Comparison of ENCODE assay signal across 10 cellular contexts in genomic region chr1:11707621-11708276, GRCh38. TPM values are rescaled to one million over a fixed set of nuclear protein-coding genes. Genes with fewer than 3 reads are reported as not detected.
DNase-seq lines count a peak whose midpoint lies in the region; ATAC-seq and TF ChIP-seq lines count a peak whose summit lies in the region.
"Had no signal": no experiment of that assay in that cellular context is flagged by ENCODE, and none has a peak within 500 bp of the region (broad histone marks: within the 10 kb centered on the region; RNA-seq: fewer than 3 reads in every experiment).

No MANE protein-coding gene starts in this region.

- intact Hi-C loops in posterior vena cava (cut with DNase I), result no loop called here

- no peaks in the 10 kb centered on the region for H3K27me3 Mint-ChIP-seq in WTC11 (ENCODE audit: low read depth)

- peak; percentile 28 for DNase-seq in DMS53 treated with DMSO at 0.1 percent for 48 hours (lab: John Stamatoyannopoulos, UW; ENCODE audit: unreplicated experiment)
- peak; percentile 63 for DNase-seq in NCI-H146 (lab: John Stamatoyannopoulos, UW)
- no peak for DNase-seq in WTC11 (ENCODE audit: low spot score)
- DNase-seq in mucosa of gallbladder (ENCODE audit: low spot score), result peak; percentile 57
- no peak for DNase-seq in activated T-cell treated with anti-CD3 and anti-CD28 coated beads for 4 hours
- DNase-seq in posterior vena cava (ENCODE audit: low spot score), result no peak

- TF ChIP-seq CTCF in WTC11 (IDR thresholded peaks at IDR 0.05), result no peak

- POLR2A ChIA-PET in WTC11 (lab: Charles Lee), result interaction anchor here (1.0 to 1.9 kb wide), 5 partner anchors 10 to 44 kb away, joined by 3 to 6 read pairs (median 4); partner anchors contain the start of genes DRAXIN and FBXO6

- H3K4me3 Mint-ChIP-seq in WTC11, result no peak overlapping the region
- H3K4me3 Mint-ChIP-seq: stimulated activated memory B cell treated with anti-CD40 and anti-IgM and Interleukin-4, amounts not matched to agents 10 μg/mL and 1 μg/mL and 100 μg/mL, for 72 hours had no signal

- H3K9me3 Mint-ChIP-seq in WTC11, result no peaks in the 10 kb centered on the region
- H3K9me3 Mint-ChIP-seq: stimulated activated memory B cell treated with anti-CD40 and anti-IgM and Interleukin-4, amounts not matched to agents 10 μg/mL and 1 μg/mL and 100 μg/mL, for 72 hours had no signal

- peak; percentile 19 for ATAC-seq in WTC11
- no peak for ATAC-seq in HG03354 (IDR thresholded peaks at IDR 0.05; ENCODE audit: poor library complexity, severe bottlenecking, unreplicated experiment)
- ATAC-seq in HG03095 (IDR thresholded peaks at IDR 0.05; ENCODE audit: unreplicated experiment), result no peak
- ATAC-seq: sciatic nerve; stimulated activated memory B cell treated with anti-CD40 and anti-IgM and Interleukin-4, amounts not matched to agents 10 μg/mL and 1 μg/mL and 100 μg/mL, for 72 hours had no signal

- H3K36me3 Mint-ChIP-seq in WTC11, result peaks cover 4% of the 10 kb centered on the region; the same call in 1 of the 2 replicates
- H3K36me3 Mint-ChIP-seq: stimulated activated memory B cell treated with anti-CD40 and anti-IgM and Interleukin-4, amounts not matched to agents 10 μg/mL and 1 μg/mL and 100 μg/mL, for 72 hours had no signal

- peak overlapping the region; percentile 25; the same call in 1 of the 2 replicates for H3K27ac Mint-ChIP-seq in WTC11
- H3K27ac Mint-ChIP-seq: stimulated activated memory B cell treated with anti-CD40 and anti-IgM and Interleukin-4, amounts not matched to agents 10 μg/mL and 1 μg/mL and 100 μg/mL, for 72 hours had no signal

- CTCF ChIA-PET in WTC11 (lab: Charles Lee), result interaction anchor here (0.6 to 6.5 kb wide), 31 partner anchors 9 to 422 kb away, joined by 3 to 55 read pairs (median 5); partner anchors contain the start of genes AGTRAP, FBXO2, FBXO44 and FBXO6

- H3K4me1 Mint-ChIP-seq in WTC11, result peaks cover 48% of the 10 kb centered on the region

TF ChIP-seq in WTC11, 78 proteins besides CTCF, POLR2A, EP300 and RAD21:
- TF ChIP-seq PRRX2 (CRISPR knock-in tag; IDR thresholded peaks at IDR 0.05) (no peak), ESRRA (CRISPR knock-in tag; IDR thresholded peaks at IDR 0.05; ENCODE audit: borderline replicate concordance) (no peak), USF1 (CRISPR knock-in tag; IDR thresholded peaks at IDR 0.05) (peak; percentile 52; the same call in 1 of the 2 replicates), USF2 (CRISPR knock-in tag; IDR thresholded peaks at IDR 0.05) (peak; percentile 58), FOXP1 (CRISPR knock-in tag; IDR thresholded peaks at IDR 0.05; ENCODE audit: borderline replicate concordance) (no peak), HMGA2 (CRISPR knock-in tag; IDR thresholded peaks at IDR 0.05) (no peak), FOXK1 (CRISPR knock-in tag; IDR thresholded peaks at IDR 0.05) (0 out of 2 replicates have a peak, but pooled peaks have one; percentile 13), JUN (CRISPR knock-in tag; IDR thresholded peaks at IDR 0.05) (no peak), SOX15 (CRISPR knock-in tag; IDR thresholded peaks at IDR 0.05) (no peak), FOXP4 (CRISPR knock-in tag; IDR thresholded peaks at IDR 0.05) (no peak), GABPB1 (CRISPR knock-in tag; IDR thresholded peaks at IDR 0.05) (no peak), ATF3 (CRISPR knock-in tag; conservative IDR thresholded peaks at IDR 0.05) (no peak), ZBTB21 (CRISPR knock-in tag; IDR thresholded peaks at IDR 0.05; ENCODE audit: borderline replicate concordance) (no peak)

RNA-seq across cellular contexts. Expression of gene DRAXIN, which starts 16.2 kb away (rescaled TPM):
- total RNA-seq in WTC11 (2021) (12.0 to 13.4 TPM (median 13.3 TPM) in 3 replicates), mucosa of gallbladder (0.12 TPM), posterior vena cava (under 1 TPM; 0.05 to 0.09 TPM)
- total RNA-seq: sciatic nerve had no signal

RNA-seq across cellular contexts. Expression of gene MAD2L2, which starts 26.8 kb away (rescaled TPM):
- total RNA-seq in WTC11 (2021), result 283 to 312 TPM (median 305 TPM) in 3 replicates
- 22.0 TPM for total RNA-seq in mucosa of gallbladder
- total RNA-seq in posterior vena cava, result 10 to 100 TPM; 18.4 to 22.6 TPM

RNA-seq across cellular contexts. Expression of gene AGTRAP, which starts 28.2 kb away (rescaled TPM):
- 81.6 to 102 TPM (median 101 TPM) in 3 replicates for total RNA-seq in WTC11 (2021)
- 38.7 TPM for total RNA-seq in mucosa of gallbladder
- 10 to 100 TPM; 35.1 to 39.1 TPM for total RNA-seq in posterior vena cava

RNA-seq across cellular contexts. Expression of gene FBXO6, which starts 43.7 kb away (rescaled TPM):
- total RNA-seq in WTC11 (2021) (0.74 to 1.3 TPM (median 1.1 TPM) in 3 replicates), mucosa of gallbladder (13.8 TPM), posterior vena cava (1 to 10 TPM; 5.5 to 6.0 TPM)

RNA-seq across cellular contexts. Expression of gene FBXO44, which starts 53.1 kb away (rescaled TPM):
- 34.9 to 45.6 TPM (median 40.6 TPM) in 3 replicates for total RNA-seq in WTC11 (2021)
- total RNA-seq in mucosa of gallbladder, result 43.6 TPM
- 10 to 100 TPM; 11.6 to 14.1 TPM for total RNA-seq in posterior vena cava

Comparison
In these comparisons a context has a peak if more than half of its experiments do, and no peak if none do; other contexts are left out.
1. DNase-seq: peak in DMS53 treated with DMSO at 0.1 percent for 48 hours (single experiment), NCI-H146 (single experiment) and mucosa of gallbladder (single experiment); none in WTC11 (single experiment), activated T-cell treated with anti-CD3 and anti-CD28 coated beads for 4 hours (single experiment) and posterior vena cava (single experiment).
2. RNA of gene DRAXIN, which starts 16.2 kb away (total RNA-seq): 12.0 to 13.4 TPM in WTC11; 0.12 TPM in mucosa of gallbladder (single experiment) and 0.05 to 0.09 TPM in posterior vena cava; every median in the first group is over 10 times any median in the second.
3. RNA of gene MAD2L2, which starts 26.8 kb away (total RNA-seq): 283 to 312 TPM in WTC11; 18.4 to 22.6 TPM in posterior vena cava and 22.0 TPM in mucosa of gallbladder (single experiment); every median in the first group is over 10 times any median in the second.